Comparison of ENCODE assay signal across 13 cellular contexts in genomic region chr10:30228638-30229037, GRCh38.
"Had no signal": no experiment of that assay in that cellular context is flagged by ENCODE, and none has a peak within 500 bp of the region (broad histone marks: within the 10 kb centered on the region; RNA-seq: fewer than 3 reads in every experiment).

No MANE protein-coding gene starts in this region.

- ATAC-seq: activated CD4-positive, CD25-positive, alpha-beta regulatory T cell treated with anti-CD3 and anti-CD28 coated beads, Interleukin-2, amount 50 U/mL, for 24 hours; effector memory CD8-positive, alpha-beta T cell had no signal

- H3K27ac Mint-ChIP-seq: activated naive CD8-positive, alpha-beta T cell treated with anti-CD3 and anti-CD28 coated beads, Interleukin-2, amount 10 ng/mL, durations not matched to agents 7 days and 5 days; effector memory CD8-positive, alpha-beta T cell; T-helper 2 cell treated with Interferon-gamma antibody and Interleukin-4, amounts not matched to agents 5 μg/mL and 100 μg/mL, for 36 hours had no signal

- H3K4me3 Mint-ChIP-seq: activated naive CD8-positive, alpha-beta T cell treated with anti-CD3 and anti-CD28 coated beads, Interleukin-2, amount 10 ng/mL, durations not matched to agents 7 days and 5 days; effector memory CD8-positive, alpha-beta T cell; naive B cell; T-helper 2 cell treated with Interferon-gamma antibody and Interleukin-4, amounts not matched to agents 5 μg/mL and 100 μg/mL, for 36 hours had no signal

- H3K27ac ChIP-seq: upper lobe of left lung had no signal

- H3K36me3 ChIP-seq: upper lobe of left lung had no signal

- H3K9me3 Mint-ChIP-seq: activated naive CD8-positive, alpha-beta T cell treated with anti-CD3 and anti-CD28 coated beads, Interleukin-2, amount 10 ng/mL, durations not matched to agents 7 days and 5 days; effector memory CD8-positive, alpha-beta T cell had no signal

- H3K36me3 Mint-ChIP-seq: naive B cell had no signal

- H3K9me3 ChIP-seq: upper lobe of left lung had no signal

- H3K27me3 ChIP-seq: upper lobe of left lung had no signal

- H3K4me3 ChIP-seq: upper lobe of left lung had no signal

- DNase-seq: activated CD4-positive, alpha-beta T cell treated with anti-CD3 and anti-CD28 coated beads, Interleukin-2, amount 50 U/mL, for 1 hour; activated naive CD4-positive, alpha-beta T cell; activated naive CD8-positive, alpha-beta T cell treated with anti-CD3 and anti-CD28 coated beads, Interleukin-2, amount 10 ng/mL, durations not matched to agents 7 days and 5 days; activated T-cell treated with anti-CD3 and anti-CD28 coated beads for 4 hours; dermis blood vessel endothelial cell; effector memory CD8-positive, alpha-beta T cell; mammary epithelial cell; naive B cell; stimulated activated CD4-positive, alpha-beta T cell treated with anti-CD3 and anti-CD28 coated beads, Interleukin-2, amount 100 ng/mL, for 48 hours; stimulated activated naive CD4-positive, alpha-beta T cell treated with Interleukin-2 at 50 U/mL for 16 hours; upper lobe of left lung had no signal

- H3K4me1 ChIP-seq: upper lobe of left lung had no signal
